In genomic region chr2:222672068-222672401, GRCh38 we compare ENCODE assay signal across 11 cellular contexts. TPM values are rescaled to one million over a fixed set of nuclear protein-coding genes. Genes with fewer than 3 reads are reported as not detected.
DNase-seq lines count a peak whose midpoint lies in the region; ATAC-seq and TF ChIP-seq lines count a peak whose summit lies in the region.
"Had no signal": no experiment of that assay in that cellular context is flagged by ENCODE, and none has a peak within 500 bp of the region (broad histone marks: within the 10 kb centered on the region; RNA-seq: fewer than 3 reads in every experiment).

No MANE protein-coding gene starts in this region.

- intact Hi-C loops in dorsolateral prefrontal cortex (cut with DNase I): no loop called here

- H3K4me3 ChIP-seq in dorsolateral prefrontal cortex (peak overlapping the region; percentile 43 to 78 (median 67)), mesenchymal stem cell (ENCODE audit: insufficient read depth in 1 of 2, low read depth in 1 of 2, low read length in 2 of 2) (peak overlapping the region; percentile 47 to 73), thoracic aorta (peak overlapping the region; percentile 71)

- H3K27me3 ChIP-seq in dorsolateral prefrontal cortex (peaks cover 0 to 2% (median 0%) of the 10 kb centered on the region in 45 donors), mesenchymal stem cell (ENCODE audit: control insufficient read depth in 1 of 2, insufficient read depth in 1 of 2, low read length in 2 of 2) (peaks cover 18 to 24% of the 10 kb centered on the region in 2 experiments), thoracic aorta (replicated peaks; ENCODE audit: insufficient read depth) (no peaks in the 10 kb centered on the region)

- H3K27ac ChIP-seq in dorsolateral prefrontal cortex (no peak overlapping the region), mesenchymal stem cell (ENCODE audit: low read length, poor library complexity, severe bottlenecking) (no peak overlapping the region), thoracic aorta (no peak overlapping the region)

- H3K9me3 ChIP-seq in mesenchymal stem cell (ENCODE audit: control insufficient read depth, low read length): no peaks in the 10 kb centered on the region
- H3K9me3 ChIP-seq in thoracic aorta: no peaks in the 10 kb centered on the region

- H4K8ac ChIP-seq in mesenchymal stem cell (ENCODE audit: low read length): no peak overlapping the region

- CTCF ChIA-PET in activated CD8-positive, alpha-beta memory T cell treated with anti-CD3 and anti-CD28 coated beads, Interleukin-2, amount 10 ng/mL, durations not matched to agents 7 days and 5 days (lab: Charles Lee): interaction anchor here (1.2 kb wide), 1 partner anchor 19 kb away, joined by 7 read pairs; no protein-coding TSS in a partner anchor

- no peaks in the 10 kb centered on the region for H3K9me3 Mint-ChIP-seq in activated CD8-positive, alpha-beta memory T cell treated with anti-CD3 and anti-CD28 coated beads, Interleukin-2, amount 10 ng/mL, durations not matched to agents 7 days and 5 days (ENCODE audit: low read depth)

- no peak overlapping the region for H3K23ac ChIP-seq in mesenchymal stem cell (ENCODE audit: low read length in 2 of 2)

- H3K4me2 ChIP-seq in mesenchymal stem cell (ENCODE audit: low read length, poor library complexity, severe bottlenecking): peak overlapping the region; percentile 98

- H4K91ac ChIP-seq in mesenchymal stem cell (ENCODE audit: low read length): no peak overlapping the region

- DNase-seq in activated CD8-positive, alpha-beta memory T cell treated with anti-CD3 and anti-CD28 coated beads, Interleukin-2, amount 10 ng/mL, durations not matched to agents 7 days and 5 days: no peak
- DNase-seq in activated CD8-positive, alpha-beta memory T cell treated with anti-CD3 and anti-CD28 coated beads, Interleukin-2, amount 50 U/mL, for 48 hours: no peak
- DNase-seq in dorsolateral prefrontal cortex (no peak), mesenchymal stem cell (no peak), thoracic aorta (ENCODE audit: low spot score) (no peak), NK-92 (lab: John Stamatoyannopoulos, UW; ENCODE audit: unreplicated experiment) (no peak)
- no peak for DNase-seq in stimulated activated CD4-positive, alpha-beta T cell treated with anti-CD3 and anti-CD28 coated beads, Interleukin-4, amount 100 ng/mL, for 24 hours

- H3K27me3 Mint-ChIP-seq in activated CD8-positive, alpha-beta memory T cell treated with anti-CD3 and anti-CD28 coated beads, Interleukin-2, amount 10 ng/mL, durations not matched to agents 7 days and 5 days: peaks cover 72% of the 10 kb centered on the region

- ATAC-seq in activated CD8-positive, alpha-beta memory T cell treated with anti-CD3 and anti-CD28 coated beads, Interleukin-2, amount 10 ng/mL, durations not matched to agents 7 days and 5 days: no peak
- ATAC-seq in thoracic aorta (ENCODE audit: insufficient number of reproducible peaks, low FRiP score, low read depth) (no peak), GM21515 (IDR thresholded peaks at IDR 0.05; ENCODE audit: unreplicated experiment) (no peak)

- H2BK15ac ChIP-seq in mesenchymal stem cell (ENCODE audit: low read depth, poor library complexity, severe bottlenecking): no peak overlapping the region

- H2BK12ac ChIP-seq in mesenchymal stem cell (ENCODE audit: low read length in 2 of 2): no peak overlapping the region

- H3K36me3 ChIP-seq in mesenchymal stem cell (ENCODE audit: control insufficient read depth in 1 of 2, insufficient read depth in 2 of 2, low read depth in 1 of 2, low read length in 2 of 2): no peaks in the 10 kb centered on the region
- no peaks in the 10 kb centered on the region for H3K36me3 ChIP-seq in thoracic aorta

- H2AK5ac ChIP-seq in mesenchymal stem cell (ENCODE audit: low read length, severe bottlenecking): no peak overlapping the region

- H3K14ac ChIP-seq in mesenchymal stem cell (ENCODE audit: low read length in 2 of 2): no peak overlapping the region

- TF ChIP-seq CTCF in dorsolateral prefrontal cortex (IDR thresholded peaks at IDR 0.05 in 54 of 56, conservative IDR thresholded peaks at IDR 0.05 in 2 of 56; ENCODE audit: low read depth in 1 of 56, partially characterized antibody in 56 of 56) (no peak), thoracic aorta (IDR thresholded peaks at IDR 0.05) (no peak)

- WGBS in mesenchymal stem cell: 36% methylated on average over 10 of the region's 10 CpGs

- peak overlapping the region; percentile 9 for H3K4me3 Mint-ChIP-seq in activated CD8-positive, alpha-beta memory T cell treated with anti-CD3 and anti-CD28 coated beads, Interleukin-2, amount 10 ng/mL, durations not matched to agents 7 days and 5 days

- no peak overlapping the region for H3K4ac ChIP-seq in mesenchymal stem cell (ENCODE audit: low read depth in 1 of 2, low read length in 2 of 2)

- peaks cover 7% of the 10 kb centered on the region for H3K4me1 Mint-ChIP-seq in activated CD8-positive, alpha-beta memory T cell treated with anti-CD3 and anti-CD28 coated beads, Interleukin-2, amount 10 ng/mL, durations not matched to agents 7 days and 5 days

- no peaks in the 10 kb centered on the region for H3K36me3 Mint-ChIP-seq in activated CD8-positive, alpha-beta memory T cell treated with anti-CD3 and anti-CD28 coated beads, Interleukin-2, amount 10 ng/mL, durations not matched to agents 7 days and 5 days

- H2BK5ac ChIP-seq in mesenchymal stem cell (ENCODE audit: low read depth, low read length, poor library complexity, severe bottlenecking): no peak overlapping the region

- H3K27ac Mint-ChIP-seq in activated CD8-positive, alpha-beta memory T cell treated with anti-CD3 and anti-CD28 coated beads, Interleukin-2, amount 10 ng/mL, durations not matched to agents 7 days and 5 days: no peak overlapping the region

- no peak overlapping the region for H3K18ac ChIP-seq in mesenchymal stem cell (ENCODE audit: low read depth in 1 of 2, low read length in 2 of 2)

- no peak overlapping the region for H2AFZ ChIP-seq in mesenchymal stem cell (ENCODE audit: low read depth, low read length)

- H3K79me1 ChIP-seq in mesenchymal stem cell (replicated peaks; ENCODE audit: low read length, poor library complexity, severe bottlenecking): no peaks in the 10 kb centered on the region

- H3K9ac ChIP-seq in mesenchymal stem cell (ENCODE audit: low read length): peak overlapping the region; percentile 21

- H3K4me1 ChIP-seq in mesenchymal stem cell (ENCODE audit: control insufficient read depth, insufficient read depth, low read depth, low read length) (peaks cover 9% of the 10 kb centered on the region), thoracic aorta (ENCODE audit: control insufficient read depth in 1 of 2, low read depth in 2 of 2) (peaks cover 0 to 5% of the 10 kb centered on the region in 2 donors)

- no peak overlapping the region for H2BK120ac ChIP-seq in mesenchymal stem cell (ENCODE audit: low read depth, low read length)

RNA-seq across cellular contexts. Expression of gene MOGAT1, which starts 0.6 kb away (rescaled TPM):
- not detected for total RNA-seq in activated CD8-positive, alpha-beta memory T cell treated with anti-CD3 and anti-CD28 coated beads, Interleukin-2, amount 10 ng/mL, durations not matched to agents 7 days and 5 days
- total RNA-seq in dorsolateral prefrontal cortex (1 to 10 TPM in 32 of 120 experiments, under 1 TPM in 59, not detected in 29; 0.44 to 3.4 (median 0.85) TPM), thoracic aorta (not detected)
- not detected for polyA plus RNA-seq in mesenchymal stem cell (2013, experiment 1 of 2)
- not detected for polyA plus RNA-seq in mesenchymal stem cell (2013, experiment 2 of 2)
- total RNA-seq: HT1080, ureter had no signal
- polyA plus RNA-seq: BJ had no signal

RNA-seq across cellular contexts. Expression of gene FARSB, which starts 16.1 kb away (rescaled TPM):
- total RNA-seq in activated CD8-positive, alpha-beta memory T cell treated with anti-CD3 and anti-CD28 coated beads, Interleukin-2, amount 10 ng/mL, durations not matched to agents 7 days and 5 days: 10 to 100 TPM; 25.8 to 33.1 TPM
- total RNA-seq in dorsolateral prefrontal cortex (10 to 100 TPM; 13.2 to 41.5 (median 27.8) TPM), thoracic aorta (10 to 100 TPM in 1 of 2 donors, 1 to 10 TPM in 1; 7.3 to 11.1 TPM)
- polyA plus RNA-seq in mesenchymal stem cell (2013, experiment 1 of 2): 21.5 TPM
- polyA plus RNA-seq in mesenchymal stem cell (2013, experiment 2 of 2): 21.9 TPM
